In the genomic region with DNA sequence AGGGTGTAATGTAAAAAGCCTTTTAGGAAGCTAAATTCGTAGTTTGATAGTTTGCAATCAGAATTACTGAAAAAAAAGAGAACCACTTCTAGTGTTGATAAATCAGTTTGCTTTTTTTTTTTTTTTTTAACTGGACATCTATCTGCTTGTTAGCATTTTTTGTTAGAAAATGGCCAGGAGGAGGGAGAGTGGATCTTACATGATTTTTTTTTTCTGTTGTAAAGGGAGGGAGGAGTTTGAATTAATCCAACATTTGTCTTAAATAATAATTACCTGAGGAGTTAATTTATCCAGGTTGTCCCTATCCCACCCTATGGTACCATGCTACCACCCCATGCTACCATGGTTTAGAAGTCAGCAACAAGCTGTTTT, we compare ENCODE assay signal across 7 cellular contexts. TPM values are rescaled to one million over a fixed set of nuclear protein-coding genes. Genes with fewer than 3 reads are reported as not detected.
A peak's percentile ranks its signal among the peaks of the same experiment; 100 is the strongest.
DNase-seq lines count a peak whose midpoint lies in the region; ATAC-seq, FAIRE-seq and TF ChIP-seq lines count a peak whose summit lies in the region.

No MANE protein-coding gene starts in this region.

- H3K4me1 ChIP-seq in iPS-18a (ENCODE audit: control insufficient read depth, low read depth, low read length), result peaks cover 14% of the 10 kb centered on the region

- DNase-seq in HL-60 (ENCODE audit: low read depth in 1 of 2, low spot score in 1 of 2) (no peak), NCI-H187 treated with DMSO at 0.1 percent for 48 hours (lab: John Stamatoyannopoulos, UW) (no peak), H54 (ENCODE audit: insufficient read length, low spot score) (no peak), NCI-H2029 (lab: John Stamatoyannopoulos, UW) (no peak)

- H3K27ac ChIP-seq in HL-60 (replicated peaks) (peak overlapping the region; percentile 93), iPS-18a (ENCODE audit: low read length) (no peak overlapping the region)

- peak overlapping the region; percentile 95 for H3K4me3 ChIP-seq in HL-60 (replicated peaks; ENCODE audit: insufficient read depth, low read length)
- H3K4me3 ChIP-seq in iPS-18a (ENCODE audit: low read length), result peak overlapping the region; percentile 66

- no peak for TF ChIP-seq CTCF in HL-60 (IDR thresholded peaks at IDR 0.05; ENCODE audit: insufficient read depth, low read length)

- ATAC-seq in activated T-helper 17 cell treated with anti-CD3 and anti-CD28 coated beads, Interleukin-2, amount 50 U/mL, for 72 hours (replicated peaks), result no peak
- no peak for ATAC-seq in stimulated activated memory B cell treated with anti-CD40 and anti-IgM and Interleukin-4, amounts not matched to agents 10 μg/mL and 1 μg/mL and 100 μg/mL, for 72 hours

- FAIRE-seq in H54 (lab: Jason Lieb, UNC), result no peak

- peak overlapping the region; percentile 50 for H3K9ac ChIP-seq in iPS-18a (ENCODE audit: low read length)

- no peaks in the 10 kb centered on the region for H3K9me3 ChIP-seq in iPS-18a (ENCODE audit: control insufficient read depth, low read depth, low read length)

- H3K27ac Mint-ChIP-seq in activated T-helper 17 cell treated with anti-CD3 and anti-CD28 coated beads, Interleukin-2, amount 50 U/mL, for 72 hours, result peak overlapping the region; percentile 83
- peak overlapping the region; percentile 84 for H3K27ac Mint-ChIP-seq in stimulated activated memory B cell treated with anti-CD40 and anti-IgM and Interleukin-4, amounts not matched to agents 10 μg/mL and 1 μg/mL and 100 μg/mL, for 72 hours

- TF ChIP-seq POLR2A in H54 (IDR thresholded peaks at IDR 0.05; ENCODE audit: low read depth, low read length), result no peak

- H3K9me3 Mint-ChIP-seq in activated T-helper 17 cell treated with anti-CD3 and anti-CD28 coated beads, Interleukin-2, amount 50 U/mL, for 72 hours, result no peaks in the 10 kb centered on the region
- no peaks in the 10 kb centered on the region for H3K9me3 Mint-ChIP-seq in stimulated activated memory B cell treated with anti-CD40 and anti-IgM and Interleukin-4, amounts not matched to agents 10 μg/mL and 1 μg/mL and 100 μg/mL, for 72 hours

- H3K4me1 Mint-ChIP-seq in activated T-helper 17 cell treated with anti-CD3 and anti-CD28 coated beads, Interleukin-2, amount 50 U/mL, for 72 hours, result peaks cover 28% of the 10 kb centered on the region
- H3K4me1 Mint-ChIP-seq in stimulated activated memory B cell treated with anti-CD40 and anti-IgM and Interleukin-4, amounts not matched to agents 10 μg/mL and 1 μg/mL and 100 μg/mL, for 72 hours, result peaks cover 48% of the 10 kb centered on the region

- no peaks in the 10 kb centered on the region for H3K36me3 Mint-ChIP-seq in activated T-helper 17 cell treated with anti-CD3 and anti-CD28 coated beads, Interleukin-2, amount 50 U/mL, for 72 hours (ENCODE audit: low read depth)
- H3K36me3 Mint-ChIP-seq in stimulated activated memory B cell treated with anti-CD40 and anti-IgM and Interleukin-4, amounts not matched to agents 10 μg/mL and 1 μg/mL and 100 μg/mL, for 72 hours, result no peaks in the 10 kb centered on the region

- H3K27me3 ChIP-seq in HL-60 (ENCODE audit: insufficient read depth, poor library complexity, severe bottlenecking) (no peaks in the 10 kb centered on the region), iPS-18a (ENCODE audit: control insufficient read depth, insufficient read depth, low read length) (peaks cover 8% of the 10 kb centered on the region)

- H3K4me3 Mint-ChIP-seq in activated T-helper 17 cell treated with anti-CD3 and anti-CD28 coated beads, Interleukin-2, amount 50 U/mL, for 72 hours, result peak overlapping the region; percentile 89
- H3K4me3 Mint-ChIP-seq in stimulated activated memory B cell treated with anti-CD40 and anti-IgM and Interleukin-4, amounts not matched to agents 10 μg/mL and 1 μg/mL and 100 μg/mL, for 72 hours, result peak overlapping the region; percentile 89

- no peaks in the 10 kb centered on the region for H3K27me3 Mint-ChIP-seq in activated T-helper 17 cell treated with anti-CD3 and anti-CD28 coated beads, Interleukin-2, amount 50 U/mL, for 72 hours
- no peaks in the 10 kb centered on the region for H3K27me3 Mint-ChIP-seq in stimulated activated memory B cell treated with anti-CD40 and anti-IgM and Interleukin-4, amounts not matched to agents 10 μg/mL and 1 μg/mL and 100 μg/mL, for 72 hours

- H3K36me3 ChIP-seq in iPS-18a (ENCODE audit: control insufficient read depth, low read depth, low read length), result no peaks in the 10 kb centered on the region

RNA-seq across cellular contexts. Expression of a gene that starts 1.2 kb away (rescaled TPM):
- 10 to 100 TPM; 16.3 to 30.1 TPM for total RNA-seq in activated T-helper 17 cell treated with anti-CD3 and anti-CD28 coated beads, Interleukin-2, amount 50 U/mL, for 72 hours
